20 cellular contexts compared by ENCODE assay signal in the genomic region with DNA sequence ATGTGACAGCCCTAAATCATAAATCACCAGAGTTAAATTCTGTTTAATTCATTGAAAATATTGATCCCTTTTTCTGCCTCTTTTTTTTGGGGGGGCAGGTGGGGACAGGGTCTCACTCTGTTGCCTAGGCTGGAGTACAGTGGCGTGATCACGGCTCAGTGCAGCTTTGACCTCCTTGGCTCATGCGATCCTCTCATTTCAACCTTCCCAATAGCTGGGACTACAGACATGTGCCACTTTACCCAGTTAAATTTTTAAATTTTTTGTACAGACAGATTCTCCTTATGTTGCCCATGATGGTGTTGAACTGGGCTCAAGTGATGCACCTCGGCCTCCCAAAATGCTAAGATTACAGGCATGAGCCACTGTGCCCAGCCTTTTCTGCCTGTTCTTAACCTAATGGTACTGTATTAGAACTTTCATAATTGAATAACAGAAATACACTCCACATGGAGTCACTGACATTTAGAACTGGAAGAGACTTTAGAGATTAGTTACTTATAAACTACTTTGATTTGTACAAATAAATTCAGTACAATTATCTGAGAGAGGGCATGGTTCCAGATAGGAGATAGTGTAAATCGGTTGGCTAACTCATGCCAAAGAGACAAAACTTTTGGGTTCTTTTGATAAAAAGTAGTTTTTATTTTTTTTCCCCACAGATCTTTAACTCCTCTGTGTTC.
DNase-seq lines count a peak whose midpoint lies in the region; ATAC-seq, FAIRE-seq and TF ChIP-seq lines count a peak whose summit lies in the region.
"Had no signal": no experiment of that assay in that cellular context is flagged by ENCODE, and none has a peak within 500 bp of the region (broad histone marks: within the 10 kb centered on the region; RNA-seq: fewer than 3 reads in every experiment).

No MANE protein-coding gene starts in this region.

- TF ChIP-seq RAD21 in A549 (conservative IDR thresholded peaks at IDR 0.05 in 1 of 2, IDR thresholded peaks at IDR 0.05 in 1 of 2), result no peak

- no peak for TF ChIP-seq POLR2A in A549 (IDR thresholded peaks at IDR 0.05; ENCODE audit: low read length)

- H3K4me3 Mint-ChIP-seq in nephron, result no peak overlapping the region
- H3K4me3 Mint-ChIP-seq in naive thymus-derived CD8-positive, alpha-beta T cell, result no peak overlapping the region
- H3K4me3 Mint-ChIP-seq: B cell; CD8-positive, alpha-beta T cell; GM23338 had no signal

- H3K4me3 ChIP-seq in A549, result no peak overlapping the region
- H3K4me3 ChIP-seq: BLaER1 treated with 17β-estradiol and CSF1 and Interleukin-3, amounts not matched to agents 10 nM and 100 nM; GM23338 had no signal

- POLR2A ChIA-PET in A549 (lab: Yijun Ruan, JAX), result no interaction called here
- POLR2A ChIA-PET in naive thymus-derived CD8-positive, alpha-beta T cell (lab: Charles Lee), result no interaction called here

- H3K4me1 ChIP-seq in A549, result peaks cover 28% of the 10 kb centered on the region
- H3K4me1 ChIP-seq: BLaER1 treated with 17β-estradiol and CSF1 and Interleukin-3, amounts not matched to agents 10 nM and 100 nM had no signal

- FAIRE-seq in A549 (lab: Jason Lieb, UNC), result no peak
- peak; percentile 84 for FAIRE-seq in RCC 7860 (lab: Jason Lieb, UNC)
- FAIRE-seq: D721Med, GM12892, GM18507, H54 had no signal

- H3K27ac Mint-ChIP-seq in nephron, result peak overlapping the region; percentile 25 to 74 (median 29)
- no peak overlapping the region for H3K27ac Mint-ChIP-seq in naive thymus-derived CD8-positive, alpha-beta T cell
- H3K27ac Mint-ChIP-seq: B cell; CD8-positive, alpha-beta T cell; GM23338 had no signal

- no peak for DNase-seq in A549 (ENCODE audit: low read depth in 1 of 2, low spot score in 1 of 2)
- no peak for DNase-seq in RCC 7860 (ENCODE audit: low spot score)
- peak; percentile 18 for DNase-seq in kidney tubule cell (ENCODE audit: low spot score)
- no peak for DNase-seq in globus pallidus (ENCODE audit: low spot score)
- DNase-seq in superior temporal gyrus (ENCODE audit: extremely low spot score), result no peak
- no peak for DNase-seq in naive thymus-derived CD8-positive, alpha-beta T cell
- DNase-seq: 8988T; CD8-positive, alpha-beta T cell; HCEC 1CT; IMR-90 had no signal

- H3K36me3 Mint-ChIP-seq in nephron (ENCODE audit: low read depth), result no peaks in the 10 kb centered on the region
- no peaks in the 10 kb centered on the region for H3K36me3 Mint-ChIP-seq in naive thymus-derived CD8-positive, alpha-beta T cell
- H3K36me3 Mint-ChIP-seq: CD8-positive, alpha-beta T cell had no signal

- CTCF ChIA-PET in A549 (lab: Yijun Ruan, JAX), result interaction anchor here (1.0 kb wide), 1 partner anchor 29 kb away, joined by 3 read pairs; no protein-coding TSS in a partner anchor

- H3K9me3 ChIP-seq in A549, result no peaks in the 10 kb centered on the region
- H3K9me3 ChIP-seq: BLaER1 treated with 17β-estradiol and CSF1 and Interleukin-3, amounts not matched to agents 10 nM and 100 nM had no signal

- H3K4me2 ChIP-seq in A549, result peak overlapping the region; percentile 48
- H3K4me2 ChIP-seq: BLaER1 treated with 17β-estradiol and CSF1 and Interleukin-3, amounts not matched to agents 10 nM and 100 nM; GM23338 had no signal

- peaks cover 4% of the 10 kb centered on the region for H3K4me1 Mint-ChIP-seq in nephron
- no peaks in the 10 kb centered on the region for H3K4me1 Mint-ChIP-seq in naive thymus-derived CD8-positive, alpha-beta T cell
- H3K4me1 Mint-ChIP-seq: B cell had no signal

- WGBS in A549 (ENCODE audit: missing lambda C conversion rate), result 55% methylated on average over 5 of the region's 5 CpGs

- peak overlapping the region in 1 of 2 experiments; percentile 57; a peak in 4 of 6 replicates for H3K27ac ChIP-seq in A549
- H3K27ac ChIP-seq: BLaER1 treated with 17β-estradiol and CSF1 and Interleukin-3, amounts not matched to agents 10 nM and 100 nM; HL-60 had no signal

- ATAC-seq in A549 (no peak), GM19035 (IDR thresholded peaks at IDR 0.05; ENCODE audit: unreplicated experiment) (no peak)
- no peak for ATAC-seq in naive thymus-derived CD8-positive, alpha-beta T cell
- ATAC-seq: CD8-positive, alpha-beta T cell; GM23338 had no signal

- no peaks in the 10 kb centered on the region for H3K9me3 Mint-ChIP-seq in nephron
- no peaks in the 10 kb centered on the region for H3K9me3 Mint-ChIP-seq in naive thymus-derived CD8-positive, alpha-beta T cell
- H3K9me3 Mint-ChIP-seq: CD8-positive, alpha-beta T cell; GM23338 had no signal

- TF ChIP-seq CTCF in A549 (IDR thresholded peaks at IDR 0.05) (no peak), nephron (IDR thresholded peaks at IDR 0.05; ENCODE audit: unreplicated experiment in 3 of 3) (no peak)

- peaks cover 2% of the 10 kb centered on the region for H3K27me3 Mint-ChIP-seq in nephron (ENCODE audit: low read depth)
- peaks cover 13 to 55% (median 28%) of the 10 kb centered on the region in 5 donors for H3K27me3 Mint-ChIP-seq in naive thymus-derived CD8-positive, alpha-beta T cell

- TF ChIP-seq EP300 in A549 (IDR thresholded peaks at IDR 0.05), result no peak

TF ChIP-seq in A549, 52 proteins besides CTCF, POLR2A, EP300 and RAD21:
- TF ChIP-seq FOSL2 (IDR thresholded peaks at IDR 0.05) (no peak), FOSL2 (CRISPR knock-in tag; IDR thresholded peaks at IDR 0.05) (no peak), TFCP2L1 (CRISPR knock-in tag; IDR thresholded peaks at IDR 0.05) (no peak), RARB (CRISPR knock-in tag; IDR thresholded peaks at IDR 0.05) (no peak), FOXS1 (CRISPR knock-in tag; IDR thresholded peaks at IDR 0.05) (no peak), MAZ (IDR thresholded peaks at IDR 0.05; ENCODE audit: borderline replicate concordance, low read depth, low read length) (no peak), ZFP36 (IDR thresholded peaks at IDR 0.05; ENCODE audit: borderline replicate concordance, partially characterized antibody) (no peak), BCL3 (IDR thresholded peaks at IDR 0.05) (no peak), ZNF302 (CRISPR knock-in tag; IDR thresholded peaks at IDR 0.05) (no peak), RNF2 (IDR thresholded peaks at IDR 0.05; ENCODE audit: borderline replicate concordance, low read depth) (no peak), RCOR1 (IDR thresholded peaks at IDR 0.05; ENCODE audit: low read depth, low read length) (no peak), HOXA7 (CRISPR knock-in tag; IDR thresholded peaks at IDR 0.05) (no peak), KDM1A (IDR thresholded peaks at IDR 0.05; ENCODE audit: low read depth) (no peak), KDM5A (IDR thresholded peaks at IDR 0.05) (no peak), E2F6 (IDR thresholded peaks at IDR 0.05; ENCODE audit: borderline replicate concordance, low read depth) (no peak), USF2 (IDR thresholded peaks at IDR 0.05) (no peak), TP53 (CRISPR knock-in tag; IDR thresholded peaks at IDR 0.05) (no peak), HES2 (IDR thresholded peaks at IDR 0.05) (no peak)
- TF ChIP-seq, protein P1, sequence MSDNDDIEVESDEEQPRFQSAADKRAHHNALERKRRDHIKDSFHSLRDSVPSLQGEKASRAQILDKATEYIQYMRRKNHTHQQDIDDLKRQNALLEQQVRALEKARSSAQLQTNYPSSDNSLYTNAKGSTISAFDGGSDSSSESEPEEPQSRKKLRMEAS (IDR thresholded peaks at IDR 0.05), result no peak
- TF ChIP-seq, protein P2, sequence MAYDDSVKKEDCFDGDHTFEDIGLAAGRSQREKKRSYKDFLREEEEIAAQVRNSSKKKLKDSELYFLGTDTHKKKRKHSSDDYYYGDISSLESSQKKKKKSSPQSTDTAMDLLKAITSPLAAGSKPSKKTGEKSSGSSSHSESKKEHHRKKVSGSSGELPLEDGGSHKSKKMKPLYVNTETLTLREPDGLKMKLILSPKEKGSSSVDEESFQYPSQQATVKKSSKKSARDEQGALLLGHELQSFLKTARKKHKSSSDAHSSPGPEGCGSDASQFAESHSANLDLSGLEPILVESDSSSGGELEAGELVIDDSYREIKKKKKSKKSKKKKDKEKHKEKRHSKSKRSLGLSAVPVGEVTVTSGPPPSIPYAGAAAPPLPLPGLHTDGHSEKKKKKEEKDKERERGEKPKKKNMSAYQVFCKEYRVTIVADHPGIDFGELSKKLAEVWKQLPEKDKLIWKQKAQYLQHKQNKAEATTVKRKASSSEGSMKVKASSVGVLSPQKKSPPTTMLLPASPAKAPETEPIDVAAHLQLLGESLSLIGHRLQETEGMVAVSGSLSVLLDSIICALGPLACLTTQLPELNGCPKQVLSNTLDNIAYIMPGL (CRISPR knock-in tag; IDR thresholded peaks at IDR 0.05; ENCODE audit: borderline replicate concordance), result no peak

Comparison
In these comparisons a context has a peak if more than half of its experiments do, and no peak if none do; other contexts are left out.
1. H3K27ac Mint-ChIP-seq: peak in nephron (3 of 3); none in naive thymus-derived CD8-positive, alpha-beta T cell (0 of 10).